ENCODE assay signal across 8 cellular contexts in the genomic region with DNA sequence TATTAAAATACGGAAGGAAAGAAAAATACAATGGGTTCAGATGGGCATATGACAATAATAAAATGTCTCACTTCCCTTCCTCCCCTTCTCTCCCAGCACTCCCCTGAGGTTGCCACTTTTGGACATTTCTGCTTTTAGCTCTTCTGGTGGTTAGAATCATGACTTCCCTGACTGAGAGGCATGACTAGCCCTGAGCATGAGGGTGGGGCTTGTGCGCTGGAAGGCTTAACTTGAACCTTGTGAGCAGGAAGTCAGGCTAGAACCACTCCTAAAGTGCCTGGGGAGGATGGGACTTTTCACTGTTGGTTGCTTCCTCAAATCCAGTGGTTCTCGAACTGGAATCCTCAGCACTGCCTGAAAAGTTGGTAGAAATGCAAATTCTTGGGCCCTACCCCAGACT. TPM values are rescaled to one million over a fixed set of nuclear protein-coding genes. Genes with fewer than 3 reads are reported as not detected.
A peak's percentile ranks its signal among the peaks of the same experiment; 100 is the strongest.
DNase-seq lines count a peak whose midpoint lies in the region; ATAC-seq, FAIRE-seq and TF ChIP-seq lines count a peak whose summit lies in the region.

No MANE protein-coding gene starts in this region.

- BruUV-seq in HCT116 (replicated peaks; lab: Mats Ljungman, UMichigan): no TSS peak

- DNase-seq in HCT116 (ENCODE audit: low read depth, low spot score) (no peak), MM.1S (peak; percentile 91), colonic mucosa (peak; percentile 70), small intestine (peak; percentile 45), SW480 (ENCODE audit: low spot score) (no peak), dedifferentiated amniotic fluid mesenchymal stem cell (ENCODE audit: extremely low spot score) (no peak)
- DNase-seq in NK-92 treated with Interleukin-12 subunit alpha and Interleukin-12 subunit beta, amount 100 ng/mL, for 24 hours (lab: John Stamatoyannopoulos, UW): no peak

- H4K20me1 ChIP-seq in HCT116 (ENCODE audit: insufficient read depth) (no peaks in the 10 kb centered on the region), MM.1S (ENCODE audit: insufficient read depth, low read length) (no peaks in the 10 kb centered on the region)

- WGBS in small intestine, 3 donors: 47 to 59% (median 59%) methylated on average over 3 of the region's 3 CpGs

- no peak for TF ChIP-seq POLR2A in HCT116 (IDR thresholded peaks at IDR 0.05; ENCODE audit: borderline replicate concordance, extremely low read depth, insufficient read depth, insufficient read length)

- H3K4me1 ChIP-seq in HCT116 (ENCODE audit: control insufficient read depth in 1 of 2, insufficient read depth in 2 of 2, low read length in 2 of 2) (no peaks in the 10 kb centered on the region), MM.1S (ENCODE audit: low read length) (peaks cover 40% of the 10 kb centered on the region), colonic mucosa (no peaks in the 10 kb centered on the region), small intestine (ENCODE audit: control insufficient read depth in 2 of 2, insufficient read depth in 1 of 2, low read depth in 1 of 2, low read length in 1 of 2) (no peaks in the 10 kb centered on the region)

- peaks cover 8% of the 10 kb centered on the region for H3F3A ChIP-seq in MM.1S (ENCODE audit: insufficient read depth, low read length)

- RAD21 ChIA-PET in HCT116 (lab: Charles Lee; ENCODE audit: low non-redundant PET in 1 of 2, low total read pairs in 2 of 2, uncharacterized antibody in 2 of 2, unreplicated experiment in 2 of 2): no interaction called here

- FAIRE-seq in small intestine (lab: Jason Lieb, UNC): no peak

- peaks cover 13% of the 10 kb centered on the region for H3K27me3 ChIP-seq in HCT116 (ENCODE audit: insufficient read depth, low read length)
- H3K27me3 ChIP-seq in MM.1S (replicated peaks; ENCODE audit: insufficient read depth, low read length): no peaks in the 10 kb centered on the region
- no peaks in the 10 kb centered on the region for H3K27me3 ChIP-seq in colonic mucosa
- no peaks in the 10 kb centered on the region for H3K27me3 ChIP-seq in small intestine (ENCODE audit: control insufficient read depth in 2 of 2, insufficient read depth in 2 of 2, low read length in 2 of 2)

- H3K4me2 ChIP-seq in HCT116 (ENCODE audit: low read length): no peak overlapping the region
- peak overlapping the region; percentile 87 for H3K4me2 ChIP-seq in MM.1S (ENCODE audit: low read depth, low read length)

- H3K79me2 ChIP-seq in HCT116 (ENCODE audit: insufficient read depth, low read length) (no peaks in the 10 kb centered on the region), MM.1S (ENCODE audit: low read length) (no peaks in the 10 kb centered on the region)

- CTCF ChIA-PET in HCT116 (lab: Charles Lee): interaction anchor here (1.2 to 2.1 kb wide), 3 partner anchors 210 to 251 kb away, joined by 3 to 9 read pairs (median 8); no protein-coding TSS in a partner anchor

- H3K4me3 ChIP-seq in HCT116 (replicated peaks in 1 of 2; ENCODE audit: low read depth in 1 of 2, low read length in 2 of 2) (no peak overlapping the region), MM.1S (ENCODE audit: low read length) (peak overlapping the region; percentile 48), colonic mucosa (no peak overlapping the region), small intestine (ENCODE audit: low read depth in 1 of 2, low read length in 2 of 2) (no peak overlapping the region)

- H3K9me2 ChIP-seq in HCT116 (ENCODE audit: insufficient read depth): no peaks in the 10 kb centered on the region
- H3K9me2 ChIP-seq in MM.1S (replicated peaks; ENCODE audit: insufficient read depth, low read length): no peaks in the 10 kb centered on the region

- POLR2A ChIA-PET in HCT116 (lab: Charles Lee): no interaction called here

- H3K9me3 ChIP-seq in HCT116 (ENCODE audit: control insufficient read depth in 1 of 2, insufficient read depth in 1 of 2, low read depth in 1 of 2, low read length in 2 of 2): no peaks in the 10 kb centered on the region
- no peaks in the 10 kb centered on the region for H3K9me3 ChIP-seq in MM.1S (replicated peaks; ENCODE audit: insufficient read depth, low read length)
- H3K9me3 ChIP-seq in colonic mucosa: no peaks in the 10 kb centered on the region
- no peaks in the 10 kb centered on the region for H3K9me3 ChIP-seq in small intestine (ENCODE audit: control insufficient read depth, low read depth)

- H3K36me3 ChIP-seq in HCT116 (ENCODE audit: control insufficient read depth in 1 of 2, insufficient read depth in 2 of 2, low read length in 2 of 2): no peaks in the 10 kb centered on the region
- no peaks in the 10 kb centered on the region for H3K36me3 ChIP-seq in MM.1S (replicated peaks; ENCODE audit: insufficient read depth, low read length)
- H3K36me3 ChIP-seq in colonic mucosa: no peaks in the 10 kb centered on the region
- no peaks in the 10 kb centered on the region for H3K36me3 ChIP-seq in small intestine (ENCODE audit: control insufficient read depth in 2 of 2, insufficient read depth in 2 of 2, low read length in 2 of 2)

- peak; percentile 78 for ATAC-seq in GM18861 (IDR thresholded peaks at IDR 0.05; ENCODE audit: unreplicated experiment)
- 0 out of 2 replicates have a peak, but pooled peaks have one; percentile 12 for ATAC-seq in HCT116

- H2AFZ ChIP-seq in HCT116 (ENCODE audit: low read depth, low read length, poor library complexity, severe bottlenecking) (peak overlapping the region; percentile 83), MM.1S (ENCODE audit: low read length) (peak overlapping the region; percentile 72)

- H3K9ac ChIP-seq in HCT116 (ENCODE audit: low read length) (no peak overlapping the region), MM.1S (ENCODE audit: low read length) (peak overlapping the region; percentile 63), colonic mucosa (ENCODE audit: low read depth in 2 of 2, low read length in 2 of 2) (no peak overlapping the region)

- intact Hi-C loops in HCT116 (cut with micrococcal nuclease): loop anchor here (2.0 to 5.0 kb wide), 2 partner anchors 228 to 252 kb away; no protein-coding TSS in a partner anchor
- intact Hi-C loops in colonic mucosa (cut with DNase I): loop anchor here (5.0 kb wide), 2 partner anchors 228 to 253 kb away; no protein-coding TSS in a partner anchor

- no peak for TF ChIP-seq RAD21 in HCT116 (IDR thresholded peaks at IDR 0.05; ENCODE audit: low read depth)

- no peak overlapping the region for H3K27ac ChIP-seq in HCT116 (ENCODE audit: low read depth, low read length)
- H3K27ac ChIP-seq in MM.1S (ENCODE audit: low read length): peak overlapping the region; percentile 97
- H3K27ac ChIP-seq in colonic mucosa: peak overlapping the region; percentile 33
- H3K27ac ChIP-seq in small intestine (ENCODE audit: low read depth in 1 of 2, low read length in 1 of 2): peak overlapping the region in 1 of 2 donors; percentile 50

- TF ChIP-seq CTCF in HCT116 (IDR thresholded peaks at IDR 0.05 in 2 of 3, conservative IDR thresholded peaks at IDR 0.05 in 1 of 3; ENCODE audit: borderline replicate concordance in 1 of 3, insufficient read depth in 1 of 3, low read depth in 2 of 3, low read length in 2 of 3) (no peak), MM.1S (IDR thresholded peaks at IDR 0.05; ENCODE audit: low read length) (no peak), colonic mucosa (IDR thresholded peaks at IDR 0.05) (no peak)

TF ChIP-seq in HCT116, 20 proteins besides CTCF, POLR2A, EP300 and RAD21 (continues in another document):
- no peak for TF ChIP-seq FOSL1 (IDR thresholded peaks at IDR 0.05; ENCODE audit: low read depth)
- TF ChIP-seq, protein P1, sequence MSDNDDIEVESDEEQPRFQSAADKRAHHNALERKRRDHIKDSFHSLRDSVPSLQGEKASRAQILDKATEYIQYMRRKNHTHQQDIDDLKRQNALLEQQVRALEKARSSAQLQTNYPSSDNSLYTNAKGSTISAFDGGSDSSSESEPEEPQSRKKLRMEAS (IDR thresholded peaks at IDR 0.05): no peak
- no peak for TF ChIP-seq EGR1 (IDR thresholded peaks at IDR 0.05; ENCODE audit: low read depth)
- no peak for TF ChIP-seq POLR2AphosphoS5 (IDR thresholded peaks at IDR 0.05; ENCODE audit: low read depth, low read length)
- no peak for TF ChIP-seq ELF1 (IDR thresholded peaks at IDR 0.05; ENCODE audit: borderline replicate concordance, low read depth)
- no peak for TF ChIP-seq SP1 (IDR thresholded peaks at IDR 0.05; ENCODE audit: low read depth)
- no peak for TF ChIP-seq SRF (IDR thresholded peaks at IDR 0.05; ENCODE audit: low read depth)
- TF ChIP-seq CBX3 (IDR thresholded peaks at IDR 0.05; ENCODE audit: low read depth): no peak
- no peak for TF ChIP-seq JUND (IDR thresholded peaks at IDR 0.05)
- no peak for TF ChIP-seq EZH2 (IDR thresholded peaks at IDR 0.05)
- no peak for TF ChIP-seq CEBPB (IDR thresholded peaks at IDR 0.05; ENCODE audit: low read depth)
- TF ChIP-seq SIN3A (IDR thresholded peaks at IDR 0.05; ENCODE audit: low read depth): no peak
- TF ChIP-seq, protein P2, sequence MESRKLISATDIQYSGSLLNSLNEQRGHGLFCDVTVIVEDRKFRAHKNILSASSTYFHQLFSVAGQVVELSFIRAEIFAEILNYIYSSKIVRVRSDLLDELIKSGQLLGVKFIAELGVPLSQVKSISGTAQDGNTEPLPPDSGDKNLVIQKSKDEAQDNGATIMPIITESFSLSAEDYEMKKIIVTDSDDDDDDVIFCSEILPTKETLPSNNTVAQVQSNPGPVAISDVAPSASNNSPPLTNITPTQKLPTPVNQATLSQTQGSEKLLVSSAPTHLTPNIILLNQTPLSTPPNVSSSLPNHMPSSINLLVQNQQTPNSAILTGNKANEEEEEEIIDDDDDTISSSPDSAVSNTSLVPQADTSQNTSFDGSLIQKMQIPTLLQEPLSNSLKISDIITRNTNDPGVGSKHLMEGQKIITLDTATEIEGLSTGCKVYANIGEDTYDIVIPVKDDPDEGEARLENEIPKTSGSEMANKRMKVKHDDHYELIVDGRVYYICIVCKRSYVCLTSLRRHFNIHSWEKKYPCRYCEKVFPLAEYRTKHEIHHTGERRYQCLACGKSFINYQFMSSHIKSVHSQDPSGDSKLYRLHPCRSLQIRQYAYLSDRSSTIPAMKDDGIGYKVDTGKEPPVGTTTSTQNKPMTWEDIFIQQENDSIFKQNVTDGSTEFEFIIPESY (IDR thresholded peaks at IDR 0.05; ENCODE audit: extremely low read depth, insufficient replicate concordance, low read length): no peak

RNA-seq across cellular contexts. Expression of a gene that starts 19.7 kb away (rescaled TPM):
- total RNA-seq in HCT116 (2021; ENCODE audit: unreplicated experiment): 0.27 TPM
- 0.10 TPM in 1 of 2 replicates, not detected in the other for polyA plus RNA-seq in HCT116 (2012)
- 1 to 10 TPM; 3.6 to 3.7 TPM for total RNA-seq in colonic mucosa
- polyA plus RNA-seq in small intestine: 1 to 10 TPM; 1.8 to 7.6 (median 3.6) TPM

Comparison
In these comparisons a context has a peak if more than half of its experiments do, and no peak if none do; other contexts are left out.
1. DNase-seq: peak in MM.1S (single experiment), colonic mucosa (single experiment) and small intestine (single experiment); none in HCT116 (single experiment), SW480 (single experiment), NK-92 treated with Interleukin-12 subunit alpha and Interleukin-12 subunit beta, amount 100 ng/mL, for 24 hours (single experiment) and dedifferentiated amniotic fluid mesenchymal stem cell (single experiment).